Comparison of ENCODE assay signal across 11 cellular contexts in the genomic region with DNA sequence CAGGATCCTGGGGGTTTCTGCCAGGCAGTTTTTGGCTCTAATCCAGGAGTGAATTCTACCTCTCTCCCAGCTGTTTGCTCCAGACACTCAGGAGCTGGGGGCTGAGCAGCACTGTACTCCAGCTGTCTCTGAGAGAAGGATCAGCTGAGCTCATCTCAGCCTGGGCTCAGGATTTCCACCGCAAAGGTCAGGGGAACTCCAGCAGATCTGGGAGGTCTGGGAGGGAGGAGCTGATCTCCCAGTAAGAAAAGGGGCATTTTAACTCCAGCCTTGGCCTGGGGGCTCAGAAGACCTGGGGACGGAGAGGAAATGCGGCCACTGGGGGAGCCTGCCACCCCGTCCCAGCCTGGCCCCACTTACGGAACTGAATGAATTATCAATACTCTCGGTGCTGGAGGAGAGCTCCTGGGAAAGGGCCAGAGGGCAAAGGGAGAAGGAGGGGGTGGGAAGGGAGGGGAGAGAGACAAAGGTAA. TPM values are rescaled to one million over a fixed set of nuclear protein-coding genes. Genes with fewer than 3 reads are reported as not detected.
A peak's percentile ranks its signal among the peaks of the same experiment; 100 is the strongest.
DNase-seq lines count a peak whose midpoint lies in the region; ATAC-seq and TF ChIP-seq lines count a peak whose summit lies in the region.
"Had no signal": no experiment of that assay in that cellular context is flagged by ENCODE, and none has a peak within 500 bp of the region (broad histone marks: within the 10 kb centered on the region; RNA-seq: fewer than 3 reads in every experiment).

No MANE protein-coding gene starts in this region.

- H3K4me3 ChIP-seq in foreskin fibroblast (ENCODE audit: low read depth in 1 of 2, low read length in 2 of 2): no peak overlapping the region
- H3K4me3 ChIP-seq in ovary: no peak overlapping the region

- no peak for TF ChIP-seq POLR2A in ovary (IDR thresholded peaks at IDR 0.05)

- H3K27me3 ChIP-seq in ovary (no peaks in the 10 kb centered on the region), foreskin keratinocyte (no peaks in the 10 kb centered on the region)

- DNase-seq in DMS 273 (lab: John Stamatoyannopoulos, UW; ENCODE audit: unreplicated experiment): peak; percentile 99
- peak; percentile 51 for DNase-seq in RPMI7951 (ENCODE audit: low read depth)
- DNase-seq in foreskin fibroblast: peak; percentile 45 to 70
- DNase-seq in ovary: peak in 4 of 5 donors; percentile 27 to 61 (median 48)
- DNase-seq in LoVo (ENCODE audit: low spot score): no peak
- no peak for DNase-seq in COLO668 (lab: John Stamatoyannopoulos, UW; ENCODE audit: unreplicated experiment)
- no peak for DNase-seq in foreskin keratinocyte
- no peak for DNase-seq in H4 (ENCODE audit: low spot score)
- DNase-seq: activated CD4-positive, alpha-beta T cell treated with anti-CD3 and anti-CD28 coated beads, Interleukin-2, amount 50 U/mL, for 4 hours; NCI-H526 treated with DMSO at 0.1 percent for 48 hours had no signal

- WGBS in ovary, 3 donors: 11 to 14% (median 13%) methylated on average over 6 of the region's 6 CpGs

- TF ChIP-seq CTCF in foreskin fibroblast (IDR thresholded peaks at IDR 0.05; ENCODE audit: low read depth, low read length) (no peak), ovary (IDR thresholded peaks at IDR 0.05) (no peak), foreskin keratinocyte (conservative IDR thresholded peaks at IDR 0.05) (no peak)

- peaks cover 29% of the 10 kb centered on the region for H3K4me1 ChIP-seq in ovary (ENCODE audit: insufficient read depth)
- H3K4me1 ChIP-seq in foreskin keratinocyte: no peaks in the 10 kb centered on the region

- ATAC-seq in foreskin keratinocyte: no peak

- intact Hi-C loops in ovary (cut with DNase I): no loop called here

- TF ChIP-seq EP300 in ovary (IDR thresholded peaks at IDR 0.05): no peak

- H3K36me3 ChIP-seq in ovary: no peaks in the 10 kb centered on the region

- H3K27ac ChIP-seq in ovary (peak overlapping the region in 1 of 2 donors; percentile 26), foreskin keratinocyte (no peak overlapping the region)
- H3K27ac ChIP-seq: epithelial cell of prostate had no signal

- no peaks in the 10 kb centered on the region for H3K9me3 ChIP-seq in ovary

RNA-seq across cellular contexts. Expression of gene PI4KB, which starts 17.3 kb away (rescaled TPM):
- 26.4 and 28.4 TPM in 2 replicates for total RNA-seq in RPMI7951 (2014; rRNA removed; shearing (Covaris generic))
- total RNA-seq in ovary: 10 to 100 TPM; 39.8 to 88.9 (median 63.8) TPM
- 10 to 100 TPM; 40.4 to 65.1 TPM for polyA plus RNA-seq in ovary
- total RNA-seq in foreskin keratinocyte: 38.1 and 38.3 TPM in 2 replicates
- 33.3 and 34.9 TPM in 2 replicates for polyA plus RNA-seq in foreskin keratinocyte
- total RNA-seq in H4 (2014; rRNA removed; shearing (Covaris generic)): 19.7 and 21.2 TPM in 2 replicates

RNA-seq across cellular contexts. Expression of gene ZNF687, which starts 27.8 kb away (rescaled TPM):
- 6.7 and 10.9 TPM in 2 replicates for total RNA-seq in RPMI7951 (2014; rRNA removed; shearing (Covaris generic))
- total RNA-seq in ovary (10 to 100 TPM; 20.6 to 37.2 (median 27.6) TPM), foreskin keratinocyte (14.4 and 17.6 TPM in 2 replicates)
- polyA plus RNA-seq in ovary (10 to 100 TPM in 1 of 2 donors, 1 to 10 TPM in 1; 6.4 to 16.3 TPM), foreskin keratinocyte (8.6 and 9.7 TPM in 2 replicates)
- total RNA-seq in H4 (2014; rRNA removed; shearing (Covaris generic)): 7.4 and 8.7 TPM in 2 replicates

RNA-seq across cellular contexts. Expression of gene RFX5, which starts 37.2 kb away (rescaled TPM):
- total RNA-seq in RPMI7951 (2014; rRNA removed; shearing (Covaris generic)): 43.6 and 52.0 TPM in 2 replicates
- total RNA-seq in ovary (10 to 100 TPM; 11.8 to 27.9 (median 22.6) TPM), foreskin keratinocyte (29.2 and 38.4 TPM in 2 replicates)
- polyA plus RNA-seq in ovary (10 to 100 TPM; 12.1 to 38.7 TPM), foreskin keratinocyte (14.5 and 14.6 TPM in 2 replicates)
- 49.6 and 49.7 TPM in 2 replicates for total RNA-seq in H4 (2014; rRNA removed; shearing (Covaris generic))

RNA-seq across cellular contexts. Expression of gene PSMD4, which starts 55.4 kb away (rescaled TPM):
- total RNA-seq in RPMI7951 (2014; rRNA removed; shearing (Covaris generic)): 186 and 201 TPM in 2 replicates
- total RNA-seq in ovary (100 to 1,000 TPM in 4 of 7 donors, 10 to 100 TPM in 3; 78.1 to 117 (median 108) TPM), foreskin keratinocyte (216 and 258 TPM in 2 replicates)
- polyA plus RNA-seq in ovary (100 to 1,000 TPM; 116 to 167 TPM), foreskin keratinocyte (229 TPM in 2 replicates)
- total RNA-seq in H4 (2014; rRNA removed; shearing (Covaris generic)): 319 TPM in 2 replicates

Comparison
In these comparisons a context has a peak if more than half of its experiments do, and no peak if none do; other contexts are left out.
1. DNase-seq: peak in DMS 273 (single experiment), RPMI7951 (single experiment), foreskin fibroblast (2 of 2) and ovary (4 of 5); none in LoVo (single experiment), COLO668 (single experiment), foreskin keratinocyte (0 of 2) and H4 (single experiment).